In genomic region chr1:54244655-54245054, GRCh38 we compare ENCODE assay signal across 1 cellular context.
TF ChIP-seq lines count a peak whose summit lies in the region.

No MANE protein-coding gene starts in this region.

TF ChIP-seq in H1, 55 proteins besides CTCF, POLR2A, EP300 and RAD21:
- TF ChIP-seq NRF1 (IDR thresholded peaks at IDR 0.05; ENCODE audit: low read depth, low read length) (no peak), CBX5 (IDR thresholded peaks at IDR 0.05; ENCODE audit: low read depth, low read length) (no peak), RFX5 (IDR thresholded peaks at IDR 0.05; ENCODE audit: borderline replicate concordance, low read depth, low read length) (no peak), ATF2 (IDR thresholded peaks at IDR 0.05; ENCODE audit: low read length) (no peak), SUZ12 (IDR thresholded peaks at IDR 0.05; ENCODE audit: low read length) (no peak), TCF12 (IDR thresholded peaks at IDR 0.05; ENCODE audit: low read depth, low read length) (no peak), SRF (IDR thresholded peaks at IDR 0.05; ENCODE audit: low read depth, low read length) (no peak), BCL11A (IDR thresholded peaks at IDR 0.05; ENCODE audit: low read depth in 2 of 2, low read length in 2 of 2) (no peak), SP4 (IDR thresholded peaks at IDR 0.05; ENCODE audit: low read length) (no peak), YY1 (IDR thresholded peaks at IDR 0.05; ENCODE audit: low read depth, low read length) (no peak), NANOG (IDR thresholded peaks at IDR 0.05; ENCODE audit: insufficient read depth, low read depth, low read length, poor library complexity, severe bottlenecking) (no peak)
